ENCODE assay signal across 23 cellular contexts in genomic region chr15:77327168-77327567, GRCh38.
"Had no signal": no experiment of that assay in that cellular context is flagged by ENCODE, and none has a peak within 500 bp of the region (broad histone marks: within the 10 kb centered on the region; RNA-seq: fewer than 3 reads in every experiment).

No MANE protein-coding gene starts in this region.

- H3K27me3 ChIP-seq: SJCRH30 had no signal

- H3K9me3 ChIP-seq: SJCRH30, SK-N-SH had no signal

- H3K36me3 ChIP-seq: SJCRH30 had no signal

- H3K4me3 ChIP-seq: SJCRH30 had no signal

- H3K9me2 ChIP-seq: SK-N-SH had no signal

- H3K27ac ChIP-seq: RWPE1, SJCRH30 had no signal

- H3K9ac ChIP-seq: SK-N-SH had no signal

- H3K4me2 ChIP-seq: SK-N-SH had no signal

- DNase-seq: activated CD4-positive, alpha-beta T cell treated with anti-CD3 and anti-CD28 coated beads for 4 hours; activated CD4-positive, alpha-beta T cell treated with anti-CD3 and anti-CD28 coated beads, Interleukin-2, amount 50 U/mL, for 4 hours; activated CD8-positive, alpha-beta memory T cell treated with anti-CD3 and anti-CD28 coated beads, Interleukin-2, amount 50 U/mL, for 48 hours; activated CD8-positive, alpha-beta T cell treated with anti-CD3 and anti-CD28 coated beads, Interleukin-2, amount 10 ng/mL, durations not matched to agents 7 days and 5 days; activated naive CD4-positive, alpha-beta T cell; activated naive CD8-positive, alpha-beta T cell treated with anti-CD3 and anti-CD28 coated beads, Interleukin-2, amount 50 U/mL, for 24 hours; activated T-cell treated with anti-CD3 and anti-CD28 coated beads, Interleukin-2, amount 50 U/mL, for 1 hour; amygdala; KG1; NCI-H1092; NCI-H1417 treated with DMSO at 0.1 percent for 48 hours; NCI-H1694; NCI-H2029 treated with DMSO at 0.1 percent for 48 hours; NCI-H345; NCI-H510A; NCI-H526 treated with DMSO at 0.1 percent for 48 hours; NCI-H82; OCI-M1; Right ventricle myocardium superior; SJCRH30; SK-N-SH; T-helper 1 cell had no signal
